Comparison of ENCODE assay signal across 23 cellular contexts in the genomic region with DNA sequence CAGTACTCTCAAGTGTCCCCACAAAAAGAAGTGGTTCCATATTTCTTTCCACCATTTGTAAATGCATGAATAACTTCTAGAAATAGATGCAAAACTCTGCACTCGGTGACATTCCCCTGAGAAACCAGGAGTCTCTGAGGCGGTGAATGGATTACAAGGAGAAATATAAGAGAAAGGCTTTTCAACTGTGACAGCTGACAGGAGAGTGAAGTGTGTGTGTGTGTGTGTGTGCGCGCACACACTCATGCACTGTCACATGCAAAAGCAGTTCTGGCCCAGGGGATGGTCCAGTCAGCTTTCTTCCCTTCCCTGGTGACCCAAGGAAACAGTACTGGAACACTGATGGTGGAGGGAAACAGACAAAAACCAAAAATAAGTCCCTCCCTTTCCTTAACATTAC.
DNase-seq lines count a peak whose midpoint lies in the region; ATAC-seq and TF ChIP-seq lines count a peak whose summit lies in the region.
"Had no signal": no experiment of that assay in that cellular context is flagged by ENCODE, and none has a peak within 500 bp of the region (broad histone marks: within the 10 kb centered on the region; RNA-seq: fewer than 3 reads in every experiment).

No MANE protein-coding gene starts in this region.

- no peak overlapping the region for H2AFZ ChIP-seq in H9 (ENCODE audit: low read length)

- H2BK15ac ChIP-seq in H9 (ENCODE audit: low read depth, low read length), result no peak overlapping the region

- H4K91ac ChIP-seq in H9 (ENCODE audit: insufficient read length, low read depth, low read length), result no peak overlapping the region

- H3K4me1 ChIP-seq in BLaER1 (peaks cover 37% of the 10 kb centered on the region), H9 (ENCODE audit: insufficient read depth, low read length) (no peaks in the 10 kb centered on the region; the same call in 1 of the 2 replicates)
- H3K4me1 ChIP-seq: A549 had no signal

- no peaks in the 10 kb centered on the region for H4K20me1 ChIP-seq in BLaER1
- H4K20me1 ChIP-seq in H9 (ENCODE audit: control insufficient read depth, insufficient read depth, insufficient read length), result no peaks in the 10 kb centered on the region

- WGBS in H9 (ENCODE audit: extremely low coverage, insufficient read length, low lambda C conversion rate), result no CpG with 5 or more reads among the region's 4 CpGs

- no peak overlapping the region for H3K4me3 Mint-ChIP-seq in H9
- H3K4me3 Mint-ChIP-seq: B cell; CD4-positive, alpha-beta memory T cell had no signal

- H3K4me1 Mint-ChIP-seq in H9, result peaks cover 17 to 21% of the 10 kb centered on the region in 2 experiments
- H3K4me1 Mint-ChIP-seq: B cell; CD4-positive, alpha-beta memory T cell; CD8-positive, alpha-beta memory T cell had no signal

- no peak overlapping the region for H4K5ac ChIP-seq in H9 (ENCODE audit: insufficient read length, low read depth, low read length)

- H3K56ac ChIP-seq in H9 (ENCODE audit: insufficient read length, low read depth, low read length), result no peak overlapping the region

- peak overlapping the region; percentile 74 for H3K4me2 ChIP-seq in BLaER1
- H3K4me2 ChIP-seq in H9 (ENCODE audit: insufficient read depth, insufficient read length, low read length), result no peak overlapping the region
- H3K4me2 ChIP-seq: A549 had no signal

- DNase-seq in H9, result no peak
- peak; percentile 9 for DNase-seq in left kidney (ENCODE audit: low read depth, low spot score)
- peak; percentile 47 for DNase-seq in retina
- no peak for DNase-seq in omental fat pad (ENCODE audit: low spot score)
- DNase-seq in activated T-cell treated with anti-CD3 and anti-CD28 coated beads for 4 hours, result no peak
- DNase-seq in activated CD4-positive, alpha-beta T cell treated with anti-CD3 and anti-CD28 coated beads for 1 hour, result no peak
- DNase-seq: AML-193; CD4-positive, alpha-beta memory T cell; CD8-positive, alpha-beta memory T cell; COR-L47; DMS 273 treated with DMSO at 0.1 percent for 48 hours; DMS153; DMS53; DMS79; DND-41; EL; GDM1 had no signal

- no peak overlapping the region for H4K8ac ChIP-seq in H9 (replicated peaks; ENCODE audit: insufficient read length, low read depth, low read length)

- TF ChIP-seq CTCF in H9 (conservative IDR thresholded peaks at IDR 0.05) (no peak), omental fat pad (IDR thresholded peaks at IDR 0.05) (no peak)

- H2BK12ac ChIP-seq in H9 (ENCODE audit: insufficient read length, low read depth, low read length), result no peak overlapping the region

- no peak overlapping the region for H2AK5ac ChIP-seq in H9 (ENCODE audit: insufficient read length, low read length)

- H3K36me3 ChIP-seq in BLaER1, result no peaks in the 10 kb centered on the region

- peak overlapping the region; percentile 53 for H3K23ac ChIP-seq in H9 (ENCODE audit: insufficient read length, low read depth, low read length)

- ATAC-seq in omental fat pad (ENCODE audit: low FRiP score), result no peak
- ATAC-seq: A549, GM12878 had no signal

- no peaks in the 10 kb centered on the region for H3K9me3 Mint-ChIP-seq in H9
- H3K9me3 Mint-ChIP-seq: CD4-positive, alpha-beta memory T cell had no signal

- H2BK20ac ChIP-seq in H9 (ENCODE audit: low read depth, low read length, poor library complexity, severe bottlenecking), result no peak overlapping the region

- no peaks in the 10 kb centered on the region for H3K27me3 Mint-ChIP-seq in H9 (ENCODE audit: low read depth)
- H3K27me3 Mint-ChIP-seq: B cell; CD8-positive, alpha-beta memory T cell had no signal

- H2BK120ac ChIP-seq in H9 (ENCODE audit: low read depth, low read length, poor library complexity, severe bottlenecking), result no peak overlapping the region

- no peaks in the 10 kb centered on the region for H3K79me2 ChIP-seq in H9 (ENCODE audit: insufficient read depth, low read length)

- H3K23me2 ChIP-seq in H9 (ENCODE audit: insufficient read length, low read depth, low read length, poor library complexity, severe bottlenecking), result no peaks in the 10 kb centered on the region

- H3K79me1 ChIP-seq in H9 (ENCODE audit: insufficient read depth, low read depth, low read length, poor library complexity, severe bottlenecking), result no peaks in the 10 kb centered on the region

- no peak overlapping the region for H3K18ac ChIP-seq in H9 (ENCODE audit: insufficient read length, low read depth, low read length)

- no peaks in the 10 kb centered on the region for H3K36me3 Mint-ChIP-seq in H9 (ENCODE audit: insufficient read depth in 1 of 3, low read depth in 3 of 3)
- H3K36me3 Mint-ChIP-seq: CD4-positive, alpha-beta memory T cell; CD8-positive, alpha-beta memory T cell had no signal

- no peak overlapping the region for H2BK5ac ChIP-seq in H9 (ENCODE audit: insufficient read length, low read length)

- no peak overlapping the region for H3K4ac ChIP-seq in H9 (ENCODE audit: low read depth, low read length)

- no peak overlapping the region for H3T11ph ChIP-seq in H9 (ENCODE audit: low read length)

- no peak overlapping the region for H3K4me3 ChIP-seq in BLaER1
- H3K4me3 ChIP-seq: A549, GM12878 had no signal

- H3K9me3 ChIP-seq in BLaER1, result no peaks in the 10 kb centered on the region
- H3K9me3 ChIP-seq in H9 (ENCODE audit: control insufficient read depth, low read depth, low read length), result no peaks in the 10 kb centered on the region
- H3K9me3 ChIP-seq: A549 had no signal

- H3K14ac ChIP-seq in H9 (ENCODE audit: insufficient read depth, low read length), result no peak overlapping the region

- H3K27ac ChIP-seq in BLaER1, result no peak overlapping the region
- no peak overlapping the region for H3K27ac ChIP-seq in H9 (ENCODE audit: insufficient read length, low read depth, low read length)
- H3K27ac ChIP-seq: 22Rv1, A549, C4-2B had no signal

- no peak overlapping the region for H3K9ac ChIP-seq in BLaER1
- H3K9ac ChIP-seq in H9 (ENCODE audit: extremely low read depth, insufficient read length, low read length), result no peak overlapping the region

- no peak overlapping the region for H3K27ac Mint-ChIP-seq in H9
- H3K27ac Mint-ChIP-seq: B cell; CD4-positive, alpha-beta memory T cell; CD8-positive, alpha-beta memory T cell had no signal

- H3K27me3 ChIP-seq in BLaER1 (no peaks in the 10 kb centered on the region), H9 (ENCODE audit: insufficient read depth, low read length) (no peaks in the 10 kb centered on the region)

Comparison
In these comparisons a context has a peak if more than half of its experiments do, and no peak if none do; other contexts are left out.
1. DNase-seq: peak in left kidney (single experiment) and retina (single experiment); none in H9 (single experiment), omental fat pad (single experiment), activated T-cell treated with anti-CD3 and anti-CD28 coated beads for 4 hours (single experiment) and activated CD4-positive, alpha-beta T cell treated with anti-CD3 and anti-CD28 coated beads for 1 hour (single experiment).